ENCODE assay signal across 24 cellular contexts in genomic region chr16:87333101-87333500, GRCh38. TPM values are rescaled to one million over a fixed set of nuclear protein-coding genes. Genes with fewer than 3 reads are reported as not detected.
DNase-seq lines count a peak whose midpoint lies in the region; ATAC-seq, FAIRE-seq and TF ChIP-seq lines count a peak whose summit lies in the region.
"Had no signal": no experiment of that assay in that cellular context is flagged by ENCODE, and none has a peak within 500 bp of the region (broad histone marks: within the 10 kb centered on the region; RNA-seq: fewer than 3 reads in every experiment).

No MANE protein-coding gene starts in this region.

- TF ChIP-seq CTCF in kidney (IDR thresholded peaks at IDR 0.05; ENCODE audit: borderline replicate concordance, extremely low read depth, insufficient read depth) (no peak), psoas muscle (IDR thresholded peaks at IDR 0.05) (no peak), brain microvascular endothelial cell (IDR thresholded peaks at IDR 0.05; ENCODE audit: low read depth, low read length, missing control alignments) (no peak)

- no peak for FAIRE-seq in kidney (lab: Jason Lieb, UNC)
- FAIRE-seq: astrocyte had no signal

- in situ Hi-C loops in brain microvascular endothelial cell (cut with HindIII; ENCODE audit: low pct_ligation_motif_present, low sequenced_read_pairs) = no loop called here
- in situ Hi-C loops in ACHN (cut with HindIII; ENCODE audit: low pct_ligation_motif_present, low pct_unique_long_range_greater_than_20kb, low sequenced_read_pairs) = no loop called here

- H3K27me3 ChIP-seq in psoas muscle (ENCODE audit: insufficient read depth in 3 of 3, low read length in 2 of 3) (no peaks in the 10 kb centered on the region), brain microvascular endothelial cell (replicated peaks) (no peaks in the 10 kb centered on the region)
- H3K27me3 ChIP-seq: heart left ventricle, MG63, thyroid gland had no signal

- H3K27ac ChIP-seq in kidney (ENCODE audit: low read depth in 2 of 2, low read length in 2 of 2) (no peak overlapping the region), psoas muscle (peak overlapping the region; percentile 60), brain microvascular endothelial cell (no peak overlapping the region)
- H3K27ac ChIP-seq: BLaER1 treated with 17β-estradiol and CSF1 and Interleukin-3, amounts not matched to agents 10 nM and 100 nM; heart left ventricle; thyroid gland; WERI-Rb-1 had no signal

- no peak overlapping the region for H3K4me3 ChIP-seq in kidney (ENCODE audit: low read length in 2 of 2)
- no peak overlapping the region for H3K4me3 ChIP-seq in psoas muscle
- no peak overlapping the region for H3K4me3 ChIP-seq in brain microvascular endothelial cell (ENCODE audit: low read depth, low read length)
- H3K4me3 ChIP-seq: BLaER1 treated with 17β-estradiol and CSF1 and Interleukin-3, amounts not matched to agents 10 nM and 100 nM; heart left ventricle; MG63; thyroid gland had no signal

- ATAC-seq in psoas muscle = peak; percentile 44 to 67 (median 60)
- no peak for ATAC-seq in HG02973 (IDR thresholded peaks at IDR 0.05; ENCODE audit: unreplicated experiment)
- no peak for ATAC-seq in GM19324 (IDR thresholded peaks at IDR 0.05; ENCODE audit: low FRiP score, unreplicated experiment)
- ATAC-seq: activated naive CD4-positive, alpha-beta T cell treated with anti-CD3 and anti-CD28 coated beads, Interleukin-2, amount 50 U/mL, for 72 hours; activated T-helper 17 cell treated with anti-CD3 and anti-CD28 coated beads, Interleukin-2, amount 50 U/mL, for 72 hours; heart left ventricle had no signal

- intact Hi-C loops in kidney (cut with DNase I) = no loop called here
- intact Hi-C loops in psoas muscle (cut with DNase I) = no loop called here

- no peaks in the 10 kb centered on the region for H3K4me1 ChIP-seq in kidney (ENCODE audit: control insufficient read depth in 1 of 2, insufficient read depth in 1 of 2, low read depth in 1 of 2, low read length in 2 of 2)
- peaks cover 17% of the 10 kb centered on the region for H3K4me1 ChIP-seq in psoas muscle

- H3K9me3 ChIP-seq in kidney (ENCODE audit: control insufficient read depth in 1 of 2, low read length in 2 of 2) = no peaks in the 10 kb centered on the region
- no peaks in the 10 kb centered on the region for H3K9me3 ChIP-seq in psoas muscle
- H3K9me3 ChIP-seq: BLaER1 treated with 17β-estradiol and CSF1 and Interleukin-3, amounts not matched to agents 10 nM and 100 nM; heart left ventricle; MG63; thyroid gland had no signal

- peak in 9 of 14 donors; percentile 17 to 57 (median 40) for DNase-seq in C1 segment of cervical spinal cord (lab: John Stamatoyannopoulos, UW)
- peak in 44 of 56 donors; percentile 11 to 79 (median 46) for DNase-seq in amygdala (lab: John Stamatoyannopoulos, UW)
- DNase-seq in kidney = peak; percentile 65
- peak in 1 of 2 donors; percentile 59 for DNase-seq in psoas muscle
- DNase-seq in brain microvascular endothelial cell = no peak
- no peak for DNase-seq in ACHN
- DNase-seq: activated CD4-positive, alpha-beta T cell treated with anti-CD3 and anti-CD28 coated beads, Interleukin-2, amount 10 ng/mL, durations not matched to agents 7 days and 5 days; HFFc6; MG63; NCI-H1417 treated with DMSO at 0.1 percent for 48 hours; NCI-H2081 treated with DMSO at 0.1 percent for 48 hours; NCI-H446; stimulated activated CD4-positive, alpha-beta T cell treated with anti-CD3 and anti-CD28 coated beads, Interleukin-4, amount 100 ng/mL, for 24 hours; stimulated activated naive CD4-positive, alpha-beta T cell; T-helper 9 cell; thyroid gland; WERI-Rb-1 had no signal

- 39 to 64% (median 48%) methylated on average over 15 of the region's 15 CpGs for WGBS in psoas muscle, 3 donors

- H3K36me3 ChIP-seq in kidney (ENCODE audit: control insufficient read depth in 1 of 2, insufficient read depth in 2 of 2, low read length in 2 of 2) (peaks cover 15 to 29% of the 10 kb centered on the region in 2 donors), psoas muscle (ENCODE audit: insufficient read depth in 1 of 2, low read depth in 1 of 2) (peaks cover 5 to 75% of the 10 kb centered on the region in 2 donors), brain microvascular endothelial cell (replicated peaks) (peaks cover 49% of the 10 kb centered on the region)
- H3K36me3 ChIP-seq: MG63 had no signal

- H3K9ac ChIP-seq in kidney (ENCODE audit: low read length in 2 of 2) = no peak overlapping the region
- H3K9ac ChIP-seq: BLaER1 treated with 17β-estradiol and CSF1 and Interleukin-3, amounts not matched to agents 10 nM and 100 nM had no signal

RNA-seq across cellular contexts. Expression of gene C16orf95, which starts 15.9 kb away (rescaled TPM):
- 2.5 TPM for total RNA-seq in kidney
- 11.5 TPM for polyA plus RNA-seq in kidney (ENCODE audit: insufficient read depth, low read depth, low replicate concordance)
- total RNA-seq in psoas muscle = 1 to 10 TPM; 5.3 to 8.1 (median 6.0) TPM
- 1 to 10 TPM; 1.7 to 6.8 (median 2.0) TPM for polyA plus RNA-seq in psoas muscle

RNA-seq across cellular contexts. Expression of gene FBXO31, which starts 50.5 kb away (rescaled TPM):
- total RNA-seq in kidney = 34.9 TPM
- 12.5 TPM for polyA plus RNA-seq in kidney (ENCODE audit: insufficient read depth, low read depth, low replicate concordance)
- total RNA-seq in psoas muscle = 100 to 1,000 TPM in 1 of 4 donors, 10 to 100 TPM in 3; 88.1 to 103 (median 98.5) TPM
- polyA plus RNA-seq in psoas muscle = 10 to 100 TPM; 26.3 to 95.3 (median 48.0) TPM

RNA-seq across cellular contexts. Expression of gene MAP1LC3B, which starts 59.0 kb away (rescaled TPM):
- total RNA-seq in kidney (57.1 TPM), psoas muscle (100 to 1,000 TPM; 117 to 189 (median 142) TPM)
- polyA plus RNA-seq in kidney (ENCODE audit: insufficient read depth, low read depth, low replicate concordance) (70.3 TPM), psoas muscle (100 to 1,000 TPM; 114 to 189 (median 158) TPM)

Comparison
In these comparisons a context has a peak if more than half of its experiments do, and no peak if none do; other contexts are left out.
1. DNase-seq: peak in C1 segment of cervical spinal cord (9 of 14), amygdala (44 of 56) and kidney (single experiment); none in brain microvascular endothelial cell (single experiment) and ACHN (single experiment).
2. ATAC-seq: peak in psoas muscle (4 of 4); none in HG02973 (single experiment) and GM19324 (single experiment).